21 cellular contexts compared by ENCODE assay signal in the genomic region with DNA sequence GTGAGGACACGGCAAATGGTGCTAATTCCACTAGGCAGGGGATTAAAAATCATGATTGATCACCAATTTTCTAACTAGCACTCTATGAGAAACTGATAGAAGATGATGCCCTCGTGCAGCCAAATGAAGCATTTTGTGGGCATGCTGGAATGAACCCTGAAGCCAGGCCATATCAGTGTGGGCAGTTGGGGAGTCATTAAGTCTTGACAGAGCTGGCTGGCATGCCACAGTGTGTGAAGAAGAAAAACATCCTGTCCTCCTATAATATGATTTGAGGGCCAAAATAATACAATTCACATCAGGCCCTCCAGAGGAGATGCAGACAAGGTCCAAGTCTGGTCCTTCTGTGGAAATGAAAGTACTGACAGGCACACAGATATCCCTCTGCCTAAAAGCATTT.
"Had no signal": no experiment of that assay in that cellular context is flagged by ENCODE, and none has a peak within 500 bp of the region (broad histone marks: within the 10 kb centered on the region; RNA-seq: fewer than 3 reads in every experiment).

No MANE protein-coding gene starts in this region.

- DNase-seq: activated CD4-positive, alpha-beta T cell treated with anti-CD3 and anti-CD28 coated beads, Interleukin-2, amount 10 ng/mL, durations not matched to agents 7 days and 5 days; activated CD4-positive, CD25-positive, alpha-beta regulatory T cell treated with anti-CD3 and anti-CD28 coated beads, Interleukin-2, amount 50 U/mL, for 72 hours; activated CD8-positive, alpha-beta memory T cell treated with anti-CD3 and anti-CD28 coated beads, Interleukin-2, amount 50 U/mL, for 4 hours; activated CD8-positive, alpha-beta T cell treated with anti-CD3 and anti-CD28 coated beads, Interleukin-2, amount 10 ng/mL, durations not matched to agents 7 days and 5 days; activated naive CD8-positive, alpha-beta T cell treated with anti-CD3 and anti-CD28 coated beads for 36 hours; activated T-cell treated with anti-CD3 and anti-CD28 coated beads, Interleukin-2, amount 50 U/mL, for 24 hours; colonic mucosa; dorsolateral prefrontal cortex; esophagus squamous epithelium; heart left ventricle; left ventricle myocardium superior; occipital lobe; stimulated activated CD4-positive, alpha-beta T cell treated with anti-CD3 and anti-CD28 coated beads, Interleukin-15, amount 100 ng/mL, for 24 hours; stomach had no signal

- H3K4me1 Mint-ChIP-seq: activated CD4-positive, alpha-beta T cell treated with anti-CD3 and anti-CD28 coated beads, Interleukin-2, amount 10 ng/mL, durations not matched to agents 7 days and 5 days; activated naive CD8-positive, alpha-beta T cell treated with anti-CD3 and anti-CD28 coated beads for 36 hours; activated T-helper 17 cell treated with anti-CD3 and anti-CD28 coated beads, Interleukin-2, amount 50 U/mL, for 72 hours; central memory CD8-positive, alpha-beta T cell; stimulated activated memory B cell treated with anti-CD40 and anti-IgM and Interleukin-4, amounts not matched to agents 10 μg/mL and 1 μg/mL and 100 μg/mL, for 72 hours had no signal

- H3K4me3 Mint-ChIP-seq: activated CD4-positive, alpha-beta T cell treated with anti-CD3 and anti-CD28 coated beads, Interleukin-2, amount 10 ng/mL, durations not matched to agents 7 days and 5 days; activated CD8-positive, alpha-beta T cell treated with anti-CD3 and anti-CD28 coated beads, Interleukin-2, amount 10 ng/mL, durations not matched to agents 7 days and 5 days; activated naive CD8-positive, alpha-beta T cell treated with anti-CD3 and anti-CD28 coated beads for 36 hours; activated T-cell treated with anti-CD3 and anti-CD28 coated beads, Interleukin-2, amount 50 U/mL, for 24 hours; activated T-helper 17 cell treated with anti-CD3 and anti-CD28 coated beads, Interleukin-2, amount 50 U/mL, for 72 hours; central memory CD8-positive, alpha-beta T cell; stimulated activated memory B cell treated with anti-CD40 and anti-IgM and Interleukin-4, amounts not matched to agents 10 μg/mL and 1 μg/mL and 100 μg/mL, for 72 hours had no signal

- H3K4me3 ChIP-seq: colonic mucosa, dorsolateral prefrontal cortex, esophagus squamous epithelium, heart left ventricle, smooth muscle cell, stomach, suprapubic skin, tibial nerve had no signal

- H3K27me3 Mint-ChIP-seq: stimulated activated memory B cell treated with anti-CD40 and anti-IgM and Interleukin-4, amounts not matched to agents 10 μg/mL and 1 μg/mL and 100 μg/mL, for 72 hours had no signal

- H3K27ac Mint-ChIP-seq: activated CD4-positive, alpha-beta T cell treated with anti-CD3 and anti-CD28 coated beads, Interleukin-2, amount 10 ng/mL, durations not matched to agents 7 days and 5 days; activated CD8-positive, alpha-beta T cell treated with anti-CD3 and anti-CD28 coated beads, Interleukin-2, amount 10 ng/mL, durations not matched to agents 7 days and 5 days; activated naive CD8-positive, alpha-beta T cell treated with anti-CD3 and anti-CD28 coated beads for 36 hours; activated T-cell treated with anti-CD3 and anti-CD28 coated beads, Interleukin-2, amount 50 U/mL, for 24 hours; activated T-helper 17 cell treated with anti-CD3 and anti-CD28 coated beads, Interleukin-2, amount 50 U/mL, for 72 hours; stimulated activated memory B cell treated with anti-CD40 and anti-IgM and Interleukin-4, amounts not matched to agents 10 μg/mL and 1 μg/mL and 100 μg/mL, for 72 hours had no signal

- ATAC-seq: activated CD8-positive, alpha-beta T cell treated with anti-CD3 and anti-CD28 coated beads, Interleukin-2, amount 10 ng/mL, durations not matched to agents 7 days and 5 days; activated T-helper 17 cell treated with anti-CD3 and anti-CD28 coated beads, Interleukin-2, amount 50 U/mL, for 72 hours; left ventricle myocardium superior; sciatic nerve; stimulated activated memory B cell treated with anti-CD40 and anti-IgM and Interleukin-4, amounts not matched to agents 10 μg/mL and 1 μg/mL and 100 μg/mL, for 72 hours had no signal

- H3K36me3 Mint-ChIP-seq: activated naive CD8-positive, alpha-beta T cell treated with anti-CD3 and anti-CD28 coated beads for 36 hours; stimulated activated memory B cell treated with anti-CD40 and anti-IgM and Interleukin-4, amounts not matched to agents 10 μg/mL and 1 μg/mL and 100 μg/mL, for 72 hours had no signal

- H3K9me3 Mint-ChIP-seq: activated CD4-positive, alpha-beta T cell treated with anti-CD3 and anti-CD28 coated beads, Interleukin-2, amount 10 ng/mL, durations not matched to agents 7 days and 5 days; activated naive CD8-positive, alpha-beta T cell treated with anti-CD3 and anti-CD28 coated beads for 36 hours; activated T-cell treated with anti-CD3 and anti-CD28 coated beads, Interleukin-2, amount 50 U/mL, for 24 hours; activated T-helper 17 cell treated with anti-CD3 and anti-CD28 coated beads, Interleukin-2, amount 50 U/mL, for 72 hours; central memory CD8-positive, alpha-beta T cell had no signal
